Comparison of ENCODE assay signal across 8 cellular contexts in genomic region chr4:182748283-182748682, GRCh38.
"Had no signal": no experiment of that assay in that cellular context is flagged by ENCODE, and none has a peak within 500 bp of the region (broad histone marks: within the 10 kb centered on the region; RNA-seq: fewer than 3 reads in every experiment).

No MANE protein-coding gene starts in this region.

- ATAC-seq: lower lobe of right lung, mucosa of descending colon, natural killer cell had no signal

- DNase-seq: activated CD4-positive, CD25-positive, alpha-beta regulatory T cell; activated T-cell treated with anti-CD3 and anti-CD28 coated beads, Interleukin-2, amount 50 U/mL, for 1 hour; amniotic stem cell; erythroblast; hippocampal formation; lower lobe of right lung; mucosa of descending colon; natural killer cell had no signal
